In genomic region chr11:125165664-125166346, GRCh38 we compare ENCODE assay signal across 8 cellular contexts. TPM values are rescaled to one million over a fixed set of nuclear protein-coding genes. Genes with fewer than 3 reads are reported as not detected.
DNase-seq lines count a peak whose midpoint lies in the region; ATAC-seq, FAIRE-seq and TF ChIP-seq lines count a peak whose summit lies in the region.

No MANE protein-coding gene starts in this region.

- peaks cover 10% of the 10 kb centered on the region for H3K36me3 Mint-ChIP-seq in activated T-helper 17 cell treated with anti-CD3 and anti-CD28 coated beads, Interleukin-2, amount 50 U/mL, for 72 hours (ENCODE audit: low read depth)

- H3K9ac ChIP-seq in iPS-15b (ENCODE audit: low read depth, low read length) = no peak overlapping the region

- POLR2A ChIA-PET in A549 (lab: Yijun Ruan, JAX) = no interaction called here

- WGBS in A549 (ENCODE audit: missing lambda C conversion rate) = 33% methylated on average over 41 of the region's 46 CpGs
- 2 to 3% (median 2%) methylated on average over 46 of the region's 46 CpGs for WGBS in small intestine, 3 donors

- H3K27ac Mint-ChIP-seq in activated T-helper 17 cell treated with anti-CD3 and anti-CD28 coated beads, Interleukin-2, amount 50 U/mL, for 72 hours = no peak overlapping the region

- TF ChIP-seq EP300 in A549 (IDR thresholded peaks at IDR 0.05) = no peak

- H3K27me3 Mint-ChIP-seq in activated T-helper 17 cell treated with anti-CD3 and anti-CD28 coated beads, Interleukin-2, amount 50 U/mL, for 72 hours = peaks cover 61% of the 10 kb centered on the region

- TF ChIP-seq CTCF in A549 (IDR thresholded peaks at IDR 0.05) = no peak

- H3K4me2 ChIP-seq in A549 = peak overlapping the region; percentile 98

- H3K4me1 ChIP-seq in A549 (no peaks in the 10 kb centered on the region), iPS-15b (ENCODE audit: control insufficient read depth, insufficient read depth, low read length) (peaks cover 35% of the 10 kb centered on the region), small intestine (ENCODE audit: control insufficient read depth in 2 of 2, insufficient read depth in 1 of 2, low read depth in 1 of 2, low read length in 1 of 2) (no peaks in the 10 kb centered on the region)

- TF ChIP-seq RAD21 in A549 (conservative IDR thresholded peaks at IDR 0.05 in 1 of 2, IDR thresholded peaks at IDR 0.05 in 1 of 2) = no peak

- FAIRE-seq in A549 (lab: Jason Lieb, UNC) = no peak
- FAIRE-seq in small intestine (lab: Jason Lieb, UNC) = no peak

- DNase-seq in A549 (ENCODE audit: low read depth in 1 of 2, low spot score in 1 of 2) (peak in 1 of 2 experiments; percentile 14), small intestine (no peak), retina (no peak), NCI-H524 treated with DMSO at 0.1 percent for 48 hours (lab: John Stamatoyannopoulos, UW) (no peak)

- CTCF ChIA-PET in A549 (lab: Yijun Ruan, JAX) = interaction anchor here (1.1 to 1.5 kb wide), 7 partner anchors 8 to 180 kb away, joined by 3 to 8 read pairs (median 4); no protein-coding TSS in a partner anchor

- H3K9me3 ChIP-seq in A549 = no peaks in the 10 kb centered on the region
- H3K9me3 ChIP-seq in iPS-15b (ENCODE audit: control insufficient read depth, insufficient read depth, low read length) = no peaks in the 10 kb centered on the region
- H3K9me3 ChIP-seq in small intestine (ENCODE audit: control insufficient read depth, low read depth) = no peaks in the 10 kb centered on the region

- ATAC-seq in A549 (peak; percentile 17 to 35; a peak in 4 of 6 replicates), GM19023 (IDR thresholded peaks at IDR 0.05; ENCODE audit: unreplicated experiment) (peak; percentile 17), GM18870 (IDR thresholded peaks at IDR 0.05; ENCODE audit: unreplicated experiment) (no peak)
- ATAC-seq in activated T-helper 17 cell treated with anti-CD3 and anti-CD28 coated beads, Interleukin-2, amount 50 U/mL, for 72 hours (replicated peaks) = no peak

- H3K4me3 ChIP-seq in A549 (peak overlapping the region; percentile 57), iPS-15b (ENCODE audit: low read depth, low read length) (peak overlapping the region; percentile 64), small intestine (ENCODE audit: low read depth in 1 of 2, low read length in 2 of 2) (peak overlapping the region; percentile 33 to 59)

- H3K27ac ChIP-seq in A549 = peak overlapping the region in 1 of 2 experiments; percentile 68; a peak in 2 of 6 replicates
- H3K27ac ChIP-seq in small intestine (ENCODE audit: low read depth in 1 of 2, low read length in 1 of 2) = peak overlapping the region in 1 of 2 donors; percentile 87

- no peaks in the 10 kb centered on the region for H3K36me3 ChIP-seq in iPS-15b (ENCODE audit: control insufficient read depth, insufficient read depth, low read length)
- H3K36me3 ChIP-seq in small intestine (ENCODE audit: control insufficient read depth in 2 of 2, insufficient read depth in 2 of 2, low read length in 2 of 2) = no peaks in the 10 kb centered on the region

- TF ChIP-seq POLR2A in A549 (IDR thresholded peaks at IDR 0.05; ENCODE audit: low read length) = no peak

- H3K4me3 Mint-ChIP-seq in activated T-helper 17 cell treated with anti-CD3 and anti-CD28 coated beads, Interleukin-2, amount 50 U/mL, for 72 hours = peak overlapping the region; percentile 85

- H3K9me3 Mint-ChIP-seq in activated T-helper 17 cell treated with anti-CD3 and anti-CD28 coated beads, Interleukin-2, amount 50 U/mL, for 72 hours = no peaks in the 10 kb centered on the region

- peaks cover 9% of the 10 kb centered on the region for H3K4me1 Mint-ChIP-seq in activated T-helper 17 cell treated with anti-CD3 and anti-CD28 coated beads, Interleukin-2, amount 50 U/mL, for 72 hours

- H3K27me3 ChIP-seq in iPS-15b (ENCODE audit: control insufficient read depth, insufficient read depth, low read length) = peaks cover 53% of the 10 kb centered on the region
- H3K27me3 ChIP-seq in small intestine (ENCODE audit: control insufficient read depth in 2 of 2, insufficient read depth in 2 of 2, low read length in 2 of 2) = peaks cover 0 to 14% of the 10 kb centered on the region in 2 donors

TF ChIP-seq in A549, 52 proteins besides CTCF, POLR2A, EP300 and RAD21:
- TF ChIP-seq CBX2 (IDR thresholded peaks at IDR 0.05; ENCODE audit: borderline replicate concordance, low read depth) = no peak
- TF ChIP-seq CHD2 (IDR thresholded peaks at IDR 0.05; ENCODE audit: low read length, partially characterized antibody) = no peak
- no peak for TF ChIP-seq JUN (IDR thresholded peaks at IDR 0.05)
- no peak for TF ChIP-seq GATA3 (IDR thresholded peaks at IDR 0.05; ENCODE audit: borderline replicate concordance)
- no peak for TF ChIP-seq CEBPB (IDR thresholded peaks at IDR 0.05)
- TF ChIP-seq FOXS1 (CRISPR knock-in tag; IDR thresholded peaks at IDR 0.05) = no peak
- TF ChIP-seq ZNF302 (CRISPR knock-in tag; IDR thresholded peaks at IDR 0.05) = no peak
- no peak for TF ChIP-seq HOXA7 (CRISPR knock-in tag; IDR thresholded peaks at IDR 0.05)
- no peak for TF ChIP-seq NFE2L2 (conservative IDR thresholded peaks at IDR 0.05; ENCODE audit: low read length)
- no peak for TF ChIP-seq EHMT2 (IDR thresholded peaks at IDR 0.05; ENCODE audit: low read depth)
- TF ChIP-seq, protein P1, sequence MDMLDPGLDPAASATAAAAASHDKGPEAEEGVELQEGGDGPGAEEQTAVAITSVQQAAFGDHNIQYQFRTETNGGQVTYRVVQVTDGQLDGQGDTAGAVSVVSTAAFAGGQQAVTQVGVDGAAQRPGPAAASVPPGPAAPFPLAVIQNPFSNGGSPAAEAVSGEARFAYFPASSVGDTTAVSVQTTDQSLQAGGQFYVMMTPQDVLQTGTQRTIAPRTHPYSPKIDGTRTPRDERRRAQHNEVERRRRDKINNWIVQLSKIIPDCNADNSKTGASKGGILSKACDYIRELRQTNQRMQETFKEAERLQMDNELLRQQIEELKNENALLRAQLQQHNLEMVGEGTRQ (IDR thresholded peaks at IDR 0.05) = no peak
- no peak for TF ChIP-seq POLR2AphosphoS2 (conservative IDR thresholded peaks at IDR 0.05; ENCODE audit: low read length)
- TF ChIP-seq HDAC2 (IDR thresholded peaks at IDR 0.05) = no peak
- TF ChIP-seq ZSCAN20 (CRISPR knock-in tag; IDR thresholded peaks at IDR 0.05) = no peak
- TF ChIP-seq ZFP36 (IDR thresholded peaks at IDR 0.05; ENCODE audit: borderline replicate concordance, partially characterized antibody) = no peak
- TF ChIP-seq HOXB13 (CRISPR knock-in tag; IDR thresholded peaks at IDR 0.05; ENCODE audit: low read depth) = no peak
- no peak for TF ChIP-seq RFX5 (IDR thresholded peaks at IDR 0.05)
- TF ChIP-seq BCL3 (IDR thresholded peaks at IDR 0.05) = no peak
- TF ChIP-seq HOXB5 (CRISPR knock-in tag; IDR thresholded peaks at IDR 0.05) = no peak

RNA-seq across cellular contexts. Expression of gene PKNOX2, which starts 1.3 kb away (rescaled TPM):
- polyA plus RNA-seq in A549 (2011; rRNA removed) (not detected in 2 replicates), A549 (2017; fragmentation: RNase III; extraction: RNeasy Plus Mini Kit Qiagen cat#74134 plus additional on column Dnase treatment) (not detected in 3 replicates), small intestine (1 to 10 TPM in 2 of 3 donors, not detected in 1; 1.1 to 1.2 TPM)
- not detected in 2 replicates for polyA plus RNA-seq in A549 (2012; cell fraction: cytosol; rRNA removed)
- polyA plus RNA-seq in A549 (2012; cell fraction: nucleus; rRNA removed) = not detected in 2 replicates
- polyA minus RNA-seq in A549 (2011; rRNA and poly(A)+ RNA removed) = not detected in 2 replicates
- total RNA-seq in activated T-helper 17 cell treated with anti-CD3 and anti-CD28 coated beads, Interleukin-2, amount 50 U/mL, for 72 hours = not detected

RNA-seq across cellular contexts. Expression of gene TMEM218, which starts 54.4 kb away (rescaled TPM):
- 31.3 and 34.6 TPM in 2 replicates for polyA plus RNA-seq in A549 (2011; rRNA removed)
- polyA plus RNA-seq in A549 (2012; cell fraction: cytosol; rRNA removed) = 22.6 and 26.0 TPM in 2 replicates
- 17.9 and 30.3 TPM in 2 replicates for polyA plus RNA-seq in A549 (2012; cell fraction: nucleus; rRNA removed)
- 27.5 to 31.4 TPM (median 29.1 TPM) in 3 replicates for polyA plus RNA-seq in A549 (2017; fragmentation: RNase III; extraction: RNeasy Plus Mini Kit Qiagen cat#74134 plus additional on column Dnase treatment)
- 10.5 and 12.5 TPM in 2 replicates for polyA minus RNA-seq in A549 (2011; rRNA and poly(A)+ RNA removed)
- total RNA-seq in activated T-helper 17 cell treated with anti-CD3 and anti-CD28 coated beads, Interleukin-2, amount 50 U/mL, for 72 hours = 10 to 100 TPM; 11.3 to 14.2 TPM
- polyA plus RNA-seq in small intestine = 10 to 100 TPM in 2 of 3 donors, 1 to 10 TPM in 1; 9.6 to 28.6 (median 10.5) TPM

Comparison
In these comparisons a context has a peak if more than half of its experiments do, and no peak if none do; other contexts are left out.
1. ATAC-seq: peak in A549 (2 of 2) and GM19023 (single experiment); none in activated T-helper 17 cell treated with anti-CD3 and anti-CD28 coated beads, Interleukin-2, amount 50 U/mL, for 72 hours (single experiment) and GM18870 (single experiment).
2. Peak in every context shown above with its lines, with median percentiles within 50 percentile points of each other: H3K4me3 ChIP-seq.